ENCODE assay signal across 1 cellular context in the genomic region with DNA sequence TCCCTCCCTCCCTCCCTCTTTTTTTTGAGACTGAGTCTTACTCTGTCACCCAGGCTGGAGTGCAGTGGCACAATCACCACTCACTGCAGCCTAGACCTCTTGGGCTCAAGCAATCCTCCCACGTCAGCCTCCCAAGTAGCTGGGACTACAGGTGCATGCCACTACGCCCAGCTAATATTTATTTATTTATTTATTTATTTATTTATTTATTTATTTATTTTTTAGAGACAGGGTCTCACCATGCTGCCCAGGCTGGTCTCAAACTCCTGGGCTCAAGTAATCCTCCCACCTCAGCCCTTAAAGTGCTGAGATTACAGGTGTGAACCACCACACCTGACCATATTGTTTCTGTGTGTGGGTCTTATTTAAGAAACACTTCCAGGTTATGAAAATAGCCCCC.
A peak's percentile ranks its signal among the peaks of the same experiment; 100 is the strongest.
TF ChIP-seq lines count a peak whose summit lies in the region.

No MANE protein-coding gene starts in this region.

TF ChIP-seq in HEK293, 187 proteins besides CTCF, POLR2A, EP300 and RAD21 (continued from another document):
- TF ChIP-seq, protein P1, sequence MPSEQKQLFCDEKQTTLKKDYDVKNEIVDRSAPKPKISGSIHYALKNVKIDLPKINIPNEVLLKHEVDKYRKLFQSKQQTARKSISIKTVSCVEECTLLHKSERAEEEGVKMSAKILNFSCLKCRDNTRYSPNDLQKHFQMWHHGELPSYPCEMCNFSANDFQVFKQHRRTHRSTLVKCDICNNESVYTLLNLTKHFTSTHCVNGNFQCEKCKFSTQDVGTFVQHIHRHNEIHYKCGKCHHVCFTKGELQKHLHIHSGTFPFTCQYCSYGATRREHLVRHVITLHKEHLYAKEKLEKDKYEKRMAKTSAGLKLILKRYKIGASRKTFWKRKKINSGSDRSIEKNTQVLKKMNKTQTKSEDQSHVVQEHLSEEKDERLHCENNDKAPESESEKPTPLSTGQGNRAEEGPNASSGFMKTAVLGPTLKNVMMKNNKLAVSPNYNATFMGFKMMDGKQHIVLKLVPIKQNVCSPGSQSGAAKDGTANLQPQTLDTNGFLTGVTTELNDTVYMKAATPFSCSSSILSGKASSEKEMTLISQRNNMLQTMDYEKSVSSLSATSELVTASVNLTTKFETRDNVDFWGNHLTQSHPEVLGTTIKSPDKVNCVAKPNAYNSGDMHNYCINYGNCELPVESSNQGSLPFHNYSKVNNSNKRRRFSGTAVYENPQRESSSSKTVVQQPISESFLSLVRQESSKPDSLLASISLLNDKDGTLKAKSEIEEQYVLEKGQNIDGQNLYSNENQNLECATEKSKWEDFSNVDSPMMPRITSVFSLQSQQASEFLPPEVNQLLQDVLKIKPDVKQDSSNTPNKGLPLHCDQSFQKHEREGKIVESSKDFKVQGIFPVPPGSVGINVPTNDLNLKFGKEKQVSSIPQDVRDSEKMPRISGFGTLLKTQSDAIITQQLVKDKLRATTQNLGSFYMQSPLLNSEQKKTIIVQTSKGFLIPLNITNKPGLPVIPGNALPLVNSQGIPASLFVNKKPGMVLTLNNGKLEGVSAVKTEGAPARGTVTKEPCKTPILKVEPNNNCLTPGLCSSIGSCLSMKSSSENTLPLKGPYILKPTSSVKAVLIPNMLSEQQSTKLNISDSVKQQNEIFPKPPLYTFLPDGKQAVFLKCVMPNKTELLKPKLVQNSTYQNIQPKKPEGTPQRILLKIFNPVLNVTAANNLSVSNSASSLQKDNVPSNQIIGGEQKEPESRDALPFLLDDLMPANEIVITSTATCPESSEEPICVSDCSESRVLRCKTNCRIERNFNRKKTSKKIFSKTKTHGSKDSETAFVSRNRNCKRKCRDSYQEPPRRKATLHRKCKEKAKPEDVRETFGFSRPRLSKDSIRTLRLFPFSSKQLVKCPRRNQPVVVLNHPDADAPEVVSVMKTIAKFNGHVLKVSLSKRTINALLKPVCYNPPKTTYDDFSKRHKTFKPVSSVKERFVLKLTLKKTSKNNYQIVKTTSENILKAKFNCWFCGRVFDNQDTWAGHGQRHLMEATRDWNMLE (tag by site-specific recombination; conservative IDR thresholded peaks at IDR 0.05; ENCODE audit: low read depth), result peak; percentile 81
- TF ChIP-seq ZNF138 (tag by site-specific recombination; IDR thresholded peaks at IDR 0.05; ENCODE audit: borderline replicate concordance), result 0 out of 2 replicates have a peak, but pooled peaks have one; percentile 17
- peak; percentile 27; the same call in 1 of the 2 replicates for TF ChIP-seq ZNF664 (tag by site-specific recombination; IDR thresholded peaks at IDR 0.05)
- TF ChIP-seq ZNF555 (tag by site-specific recombination; conservative IDR thresholded peaks at IDR 0.05), result peak; percentile 72
- peak; percentile 34; the same call in 1 of the 2 replicates for TF ChIP-seq ZNF433 (tag by site-specific recombination; IDR thresholded peaks at IDR 0.05; ENCODE audit: low read depth)
- peak; percentile 75; the same call in 1 of the 2 replicates for TF ChIP-seq ZNF560 (tag by site-specific recombination; IDR thresholded peaks at IDR 0.05; ENCODE audit: borderline replicate concordance)
- peak; percentile 75 for TF ChIP-seq ZNF140 (tag by site-specific recombination; IDR thresholded peaks at IDR 0.05)
- TF ChIP-seq, protein P2, sequence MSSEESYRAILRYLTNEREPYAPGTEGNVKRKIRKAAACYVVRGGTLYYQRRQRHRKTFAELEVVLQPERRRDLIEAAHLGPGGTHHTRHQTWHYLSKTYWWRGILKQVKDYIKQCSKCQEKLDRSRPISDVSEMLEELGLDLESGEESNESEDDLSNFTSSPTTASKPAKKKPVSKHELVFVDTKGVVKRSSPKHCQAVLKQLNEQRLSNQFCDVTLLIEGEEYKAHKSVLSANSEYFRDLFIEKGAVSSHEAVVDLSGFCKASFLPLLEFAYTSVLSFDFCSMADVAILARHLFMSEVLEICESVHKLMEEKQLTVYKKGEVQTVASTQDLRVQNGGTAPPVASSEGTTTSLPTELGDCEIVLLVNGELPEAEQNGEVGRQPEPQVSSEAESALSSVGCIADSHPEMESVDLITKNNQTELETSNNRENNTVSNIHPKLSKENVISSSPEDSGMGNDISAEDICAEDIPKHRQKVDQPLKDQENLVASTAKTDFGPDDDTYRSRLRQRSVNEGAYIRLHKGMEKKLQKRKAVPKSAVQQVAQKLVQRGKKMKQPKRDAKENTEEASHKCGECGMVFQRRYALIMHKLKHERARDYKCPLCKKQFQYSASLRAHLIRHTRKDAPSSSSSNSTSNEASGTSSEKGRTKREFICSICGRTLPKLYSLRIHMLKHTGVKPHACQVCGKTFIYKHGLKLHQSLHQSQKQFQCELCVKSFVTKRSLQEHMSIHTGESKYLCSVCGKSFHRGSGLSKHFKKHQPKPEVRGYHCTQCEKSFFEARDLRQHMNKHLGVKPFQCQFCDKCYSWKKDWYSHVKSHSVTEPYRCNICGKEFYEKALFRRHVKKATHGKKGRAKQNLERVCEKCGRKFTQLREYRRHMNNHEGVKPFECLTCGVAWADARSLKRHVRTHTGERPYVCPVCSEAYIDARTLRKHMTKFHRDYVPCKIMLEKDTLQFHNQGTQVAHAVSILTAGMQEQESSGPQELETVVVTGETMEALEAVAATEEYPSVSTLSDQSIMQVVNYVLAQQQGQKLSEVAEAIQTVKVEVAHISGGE (tag by site-specific recombination; conservative IDR thresholded peaks at IDR 0.05; ENCODE audit: low read depth), result peak; percentile 69
- TF ChIP-seq ZNF426 (tag by site-specific recombination; IDR thresholded peaks at IDR 0.05), result peak; percentile 73
- TF ChIP-seq ZNF292 (tag by site-specific recombination; IDR thresholded peaks at IDR 0.05; ENCODE audit: borderline replicate concordance, low read depth), result peak; percentile 63; the same call in 1 of the 2 replicates
- TF ChIP-seq ZNF394 (tag by site-specific recombination; IDR thresholded peaks at IDR 0.05; ENCODE audit: borderline replicate concordance), result peak; percentile 81; the same call in 1 of the 2 replicates
- peak; percentile 41 for TF ChIP-seq ZNF510 (tag by site-specific recombination; IDR thresholded peaks at IDR 0.05; ENCODE audit: insufficient replicate concordance)
- peak; percentile 63 for TF ChIP-seq ZNF623 (tag by site-specific recombination; IDR thresholded peaks at IDR 0.05)
- TF ChIP-seq ZBTB8A (tag by site-specific recombination; IDR thresholded peaks at IDR 0.05), result peak; percentile 68
- TF ChIP-seq, protein P3, sequence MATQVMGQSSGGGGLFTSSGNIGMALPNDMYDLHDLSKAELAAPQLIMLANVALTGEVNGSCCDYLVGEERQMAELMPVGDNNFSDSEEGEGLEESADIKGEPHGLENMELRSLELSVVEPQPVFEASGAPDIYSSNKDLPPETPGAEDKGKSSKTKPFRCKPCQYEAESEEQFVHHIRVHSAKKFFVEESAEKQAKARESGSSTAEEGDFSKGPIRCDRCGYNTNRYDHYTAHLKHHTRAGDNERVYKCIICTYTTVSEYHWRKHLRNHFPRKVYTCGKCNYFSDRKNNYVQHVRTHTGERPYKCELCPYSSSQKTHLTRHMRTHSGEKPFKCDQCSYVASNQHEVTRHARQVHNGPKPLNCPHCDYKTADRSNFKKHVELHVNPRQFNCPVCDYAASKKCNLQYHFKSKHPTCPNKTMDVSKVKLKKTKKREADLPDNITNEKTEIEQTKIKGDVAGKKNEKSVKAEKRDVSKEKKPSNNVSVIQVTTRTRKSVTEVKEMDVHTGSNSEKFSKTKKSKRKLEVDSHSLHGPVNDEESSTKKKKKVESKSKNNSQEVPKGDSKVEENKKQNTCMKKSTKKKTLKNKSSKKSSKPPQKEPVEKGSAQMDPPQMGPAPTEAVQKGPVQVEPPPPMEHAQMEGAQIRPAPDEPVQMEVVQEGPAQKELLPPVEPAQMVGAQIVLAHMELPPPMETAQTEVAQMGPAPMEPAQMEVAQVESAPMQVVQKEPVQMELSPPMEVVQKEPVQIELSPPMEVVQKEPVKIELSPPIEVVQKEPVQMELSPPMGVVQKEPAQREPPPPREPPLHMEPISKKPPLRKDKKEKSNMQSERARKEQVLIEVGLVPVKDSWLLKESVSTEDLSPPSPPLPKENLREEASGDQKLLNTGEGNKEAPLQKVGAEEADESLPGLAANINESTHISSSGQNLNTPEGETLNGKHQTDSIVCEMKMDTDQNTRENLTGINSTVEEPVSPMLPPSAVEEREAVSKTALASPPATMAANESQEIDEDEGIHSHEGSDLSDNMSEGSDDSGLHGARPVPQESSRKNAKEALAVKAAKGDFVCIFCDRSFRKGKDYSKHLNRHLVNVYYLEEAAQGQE (tag by site-specific recombination; IDR thresholded peaks at IDR 0.05), result peak; percentile 63
TF ChIP-seq in HEK293: peak in this region for 16; not testable (repeated sequence) for 171.
